8 cellular contexts compared by ENCODE assay signal in genomic region chr16:88769617-88770458, GRCh38. TPM values are rescaled to one million over a fixed set of nuclear protein-coding genes. Genes with fewer than 3 reads are reported as not detected.
A peak's percentile ranks its signal among the peaks of the same experiment; 100 is the strongest.
DNase-seq lines count a peak whose midpoint lies in the region; ATAC-seq and TF ChIP-seq lines count a peak whose summit lies in the region.

No MANE protein-coding gene starts in this region.

- H3K4me3 Mint-ChIP-seq in activated T-cell treated with anti-CD3 and anti-CD28 coated beads, Interleukin-2, amount 50 U/mL, for 72 hours, result no peak overlapping the region

- no peak for TF ChIP-seq CTCF in foreskin fibroblast (IDR thresholded peaks at IDR 0.05; ENCODE audit: low read depth, low read length)

- no peak overlapping the region for H3K27ac Mint-ChIP-seq in activated T-cell treated with anti-CD3 and anti-CD28 coated beads, Interleukin-2, amount 50 U/mL, for 72 hours

- no peaks in the 10 kb centered on the region for H3K9me3 ChIP-seq in HUES64 (ENCODE audit: insufficient read depth, low read depth, low read length)

- H3K36me3 Mint-ChIP-seq in activated T-cell treated with anti-CD3 and anti-CD28 coated beads, Interleukin-2, amount 50 U/mL, for 72 hours (ENCODE audit: insufficient read depth in 2 of 2), result no peaks in the 10 kb centered on the region

- 0 out of 2 replicates have a peak overlapping the region, but pooled peaks have one; percentile 27 for H3K4me3 ChIP-seq in HUES64 (ENCODE audit: low read length)
- no peak overlapping the region for H3K4me3 ChIP-seq in foreskin fibroblast (ENCODE audit: low read depth in 1 of 2, low read length in 2 of 2)

- peaks cover 35% of the 10 kb centered on the region for H3K4me1 Mint-ChIP-seq in activated T-cell treated with anti-CD3 and anti-CD28 coated beads, Interleukin-2, amount 50 U/mL, for 72 hours (ENCODE audit: low read depth)

- 13% methylated on average over 29 of the region's 30 CpGs for WGBS in HUES64

- no peaks in the 10 kb centered on the region for H3K27me3 Mint-ChIP-seq in activated T-cell treated with anti-CD3 and anti-CD28 coated beads, Interleukin-2, amount 50 U/mL, for 72 hours (ENCODE audit: low read depth)

- peaks cover 38% of the 10 kb centered on the region for H3K4me1 ChIP-seq in HUES64 (ENCODE audit: insufficient read depth, low read length)

- DNase-seq in Daoy (ENCODE audit: low read depth) (peak; percentile 64), left lobe of liver (ENCODE audit: low spot score) (no peak), foreskin fibroblast (no peak)
- peak in 1 of 2 donors; percentile 45 for DNase-seq in activated T-cell treated with anti-CD3 and anti-CD28 coated beads, Interleukin-2, amount 50 U/mL, for 72 hours
- DNase-seq in activated effector memory CD4-positive, alpha-beta T cell treated with Interleukin-2 at 50 U/mL for 16 hours, result no peak
- DNase-seq in activated naive CD4-positive, alpha-beta T cell treated with Interleukin-2 at 50 U/mL for 16 hours, result no peak

- H3K27ac ChIP-seq in HUES64 (ENCODE audit: low read depth, low read length), result no peak overlapping the region

- H3K36me3 ChIP-seq in HUES64 (ENCODE audit: insufficient read depth, low read length), result no peaks in the 10 kb centered on the region

- ATAC-seq in activated T-cell treated with anti-CD3 and anti-CD28 coated beads, Interleukin-2, amount 50 U/mL, for 72 hours (replicated peaks in 1 of 2), result peak; percentile 44 to 55
- ATAC-seq in left lobe of liver, result peak; percentile 4
- ATAC-seq in GM19023 (IDR thresholded peaks at IDR 0.05; ENCODE audit: unreplicated experiment), result no peak

- no peaks in the 10 kb centered on the region for H3K9me3 Mint-ChIP-seq in activated T-cell treated with anti-CD3 and anti-CD28 coated beads, Interleukin-2, amount 50 U/mL, for 72 hours

- H3K27me3 ChIP-seq in HUES64 (ENCODE audit: insufficient read depth, low read length), result peaks cover 8% of the 10 kb centered on the region; the same call in 1 of the 2 replicates

- no peak overlapping the region for H3K9ac ChIP-seq in HUES64 (ENCODE audit: low read depth, low read length)

RNA-seq across cellular contexts. Expression of gene PIEZO1, which starts 15.2 kb away (rescaled TPM):
- 62.9 and 70.8 TPM in 2 replicates for total RNA-seq in Daoy (2014; rRNA removed; shearing (Covaris generic))
- polyA plus RNA-seq in HUES64 (2013, experiment 1 of 2), result 22.3 TPM
- 21.9 TPM for polyA plus RNA-seq in HUES64 (2013, experiment 2 of 2)
- 100 to 1,000 TPM in 1 of 2 donors, 10 to 100 TPM in 1; 94.1 to 141 TPM for total RNA-seq in activated T-cell treated with anti-CD3 and anti-CD28 coated beads, Interleukin-2, amount 50 U/mL, for 72 hours
- 67.8 TPM for total RNA-seq in left lobe of liver

RNA-seq across cellular contexts. Expression of gene CDT1, which starts 33.8 kb away (rescaled TPM):
- 23.1 and 30.6 TPM in 2 replicates for total RNA-seq in Daoy (2014; rRNA removed; shearing (Covaris generic))
- polyA plus RNA-seq in HUES64 (2013, experiment 1 of 2), result 57.1 TPM
- 46.1 TPM for polyA plus RNA-seq in HUES64 (2013, experiment 2 of 2)
- total RNA-seq in activated T-cell treated with anti-CD3 and anti-CD28 coated beads, Interleukin-2, amount 50 U/mL, for 72 hours, result 100 to 1,000 TPM; 167 to 172 TPM
- 0.50 TPM for total RNA-seq in left lobe of liver

RNA-seq across cellular contexts. Expression of gene APRT, which starts 41.9 kb away (rescaled TPM):
- total RNA-seq in Daoy (2014; rRNA removed; shearing (Covaris generic)), result 106 and 112 TPM in 2 replicates
- 176 TPM for polyA plus RNA-seq in HUES64 (2013, experiment 1 of 2)
- polyA plus RNA-seq in HUES64 (2013, experiment 2 of 2), result 175 TPM
- 100 to 1,000 TPM; 116 to 139 TPM for total RNA-seq in activated T-cell treated with anti-CD3 and anti-CD28 coated beads, Interleukin-2, amount 50 U/mL, for 72 hours
- 68.9 TPM for total RNA-seq in left lobe of liver

Comparison
In these comparisons a context has a peak if more than half of its experiments do, and no peak if none do; other contexts are left out.
1. RNA of gene CDT1, which starts 33.8 kb away (total RNA-seq): 167 to 172 TPM in activated T-cell treated with anti-CD3 and anti-CD28 coated beads, Interleukin-2, amount 50 U/mL, for 72 hours and 23.1 to 30.6 TPM in Daoy; 0.50 TPM in left lobe of liver (single experiment); every median in the first group is over 10 times any median in the second.